ENCODE assay signal across 13 cellular contexts in the genomic region with DNA sequence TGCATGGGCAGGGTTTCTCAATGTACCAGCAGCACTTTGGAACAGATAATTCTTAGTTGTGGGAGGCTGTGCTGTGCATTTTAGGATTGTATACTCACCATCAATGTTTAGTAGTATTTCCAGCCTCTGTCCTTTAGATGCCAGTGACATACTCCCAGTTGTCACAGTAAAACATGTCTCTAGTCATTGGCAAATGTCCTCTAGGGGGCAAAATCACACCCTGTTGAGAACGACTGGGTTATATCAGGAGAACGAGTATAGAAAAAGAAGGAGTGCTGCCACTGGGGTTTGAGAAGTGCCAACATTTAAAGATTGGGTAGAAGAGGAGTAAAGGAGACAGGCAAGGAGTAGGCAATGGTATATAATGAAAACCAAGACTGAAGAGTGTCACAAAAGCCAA. TPM values are rescaled to one million over a fixed set of nuclear protein-coding genes. Genes with fewer than 3 reads are reported as not detected.
A peak's percentile ranks its signal among the peaks of the same experiment; 100 is the strongest.
DNase-seq lines count a peak whose midpoint lies in the region; ATAC-seq and TF ChIP-seq lines count a peak whose summit lies in the region.
"Had no signal": no experiment of that assay in that cellular context is flagged by ENCODE, and none has a peak within 500 bp of the region (broad histone marks: within the 10 kb centered on the region; RNA-seq: fewer than 3 reads in every experiment).

No MANE protein-coding gene starts in this region.

- no peaks in the 10 kb centered on the region for H3K79me2 ChIP-seq in osteoblast (ENCODE audit: insufficient read depth, low read length)

- no peak overlapping the region for H2AFZ ChIP-seq in osteoblast (ENCODE audit: low read length)

- peaks cover 2% of the 10 kb centered on the region; the same call in 1 of the 2 replicates for H3K36me3 Mint-ChIP-seq in WTC11
- H3K36me3 Mint-ChIP-seq: brain had no signal

- no peak overlapping the region for H3K4me2 ChIP-seq in osteoblast (ENCODE audit: insufficient read depth, low read length)

- H3K27me3 Mint-ChIP-seq in WTC11 (ENCODE audit: low read depth), result no peaks in the 10 kb centered on the region; the same call in 1 of the 2 replicates

- no peaks in the 10 kb centered on the region for H3K27me3 ChIP-seq in osteoblast (ENCODE audit: insufficient read depth, low read length)

- H3K4me3 ChIP-seq in osteoblast (ENCODE audit: insufficient read depth, low read length), result no peak overlapping the region

- peaks cover 23% of the 10 kb centered on the region for H3K4me1 Mint-ChIP-seq in WTC11

- no peak overlapping the region for H3K4me3 Mint-ChIP-seq in WTC11
- H3K4me3 Mint-ChIP-seq: brain had no signal

- no peak overlapping the region for H3K27ac ChIP-seq in osteoblast (ENCODE audit: low read depth, low read length)

- H3K9me3 Mint-ChIP-seq in WTC11, result peaks cover 8% of the 10 kb centered on the region

- no peaks in the 10 kb centered on the region for H3K36me3 ChIP-seq in osteoblast (ENCODE audit: insufficient read depth, low read length)

- peaks cover 6% of the 10 kb centered on the region for H3K4me1 ChIP-seq in osteoblast (ENCODE audit: insufficient read depth, low read length)

- POLR2A ChIA-PET in WTC11 (lab: Charles Lee), result no interaction called here

- ATAC-seq in WTC11 (peak; percentile 78), HG03439 (IDR thresholded peaks at IDR 0.05; ENCODE audit: unreplicated experiment) (no peak), HG02763 (IDR thresholded peaks at IDR 0.05; ENCODE audit: unreplicated experiment) (no peak)

- TF ChIP-seq CTCF in WTC11 (IDR thresholded peaks at IDR 0.05) (no peak), osteoblast (IDR thresholded peaks at IDR 0.05; ENCODE audit: extremely low read depth, low read depth, low read length) (peak; percentile 33)

- H3K9me3 ChIP-seq in osteoblast (ENCODE audit: low read depth, low read length), result no peaks in the 10 kb centered on the region

- H3K27ac Mint-ChIP-seq in WTC11, result no peak overlapping the region
- H3K27ac Mint-ChIP-seq: brain had no signal

- CTCF ChIA-PET in WTC11 (lab: Charles Lee), result interaction anchor here (1.7 to 1.8 kb wide), 2 partner anchors 53 to 92 kb away, joined by 3 to 7 read pairs; no protein-coding TSS in a partner anchor

- DNase-seq in DMS53 (lab: John Stamatoyannopoulos, UW) (peak; percentile 41), DMS53 treated with DMSO at 0.1 percent for 48 hours (lab: John Stamatoyannopoulos, UW; ENCODE audit: unreplicated experiment) (no peak), LHCN-M2 (ENCODE audit: low read depth) (peak; percentile 59), WTC11 (ENCODE audit: low spot score) (no peak), osteoblast (ENCODE audit: insufficient read length, low spot score, missing footprints) (no peak), NCI-H2107 (lab: John Stamatoyannopoulos, UW) (no peak)
- DNase-seq: activated CD4-positive, CD25-positive, alpha-beta regulatory T cell treated with anti-CD3 and anti-CD28 coated beads, Interleukin-2, amount 50 U/mL, for 72 hours; KG1; stimulated activated CD4-positive, alpha-beta T cell treated with anti-CD3 and anti-CD28 coated beads, Interleukin-4, amount 100 ng/mL, for 4 hours had no signal

- H4K20me1 ChIP-seq in osteoblast (ENCODE audit: insufficient read depth, low read length), result no peaks in the 10 kb centered on the region

TF ChIP-seq in WTC11, 78 proteins besides CTCF, POLR2A, EP300 and RAD21:
- TF ChIP-seq GABPB1 (CRISPR knock-in tag; IDR thresholded peaks at IDR 0.05), result no peak
- no peak for TF ChIP-seq NR2C2 (CRISPR knock-in tag; IDR thresholded peaks at IDR 0.05)
- no peak for TF ChIP-seq EMX1 (CRISPR knock-in tag; IDR thresholded peaks at IDR 0.05)
- TF ChIP-seq, protein P1, sequence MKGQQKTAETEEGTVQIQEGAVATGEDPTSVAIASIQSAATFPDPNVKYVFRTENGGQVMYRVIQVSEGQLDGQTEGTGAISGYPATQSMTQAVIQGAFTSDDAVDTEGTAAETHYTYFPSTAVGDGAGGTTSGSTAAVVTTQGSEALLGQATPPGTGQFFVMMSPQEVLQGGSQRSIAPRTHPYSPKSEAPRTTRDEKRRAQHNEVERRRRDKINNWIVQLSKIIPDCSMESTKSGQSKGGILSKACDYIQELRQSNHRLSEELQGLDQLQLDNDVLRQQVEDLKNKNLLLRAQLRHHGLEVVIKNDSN (CRISPR knock-in tag; IDR thresholded peaks at IDR 0.05), result no peak
- no peak for TF ChIP-seq ZNF532 (CRISPR knock-in tag; IDR thresholded peaks at IDR 0.05; ENCODE audit: borderline replicate concordance)
- TF ChIP-seq ZMAT4 (CRISPR knock-in tag; IDR thresholded peaks at IDR 0.05), result no peak
- TF ChIP-seq SOX15 (CRISPR knock-in tag; IDR thresholded peaks at IDR 0.05), result no peak
- no peak for TF ChIP-seq USF2 (CRISPR knock-in tag; IDR thresholded peaks at IDR 0.05)
- TF ChIP-seq ZNF138 (CRISPR knock-in tag; conservative IDR thresholded peaks at IDR 0.05), result no peak
- TF ChIP-seq RELA (CRISPR knock-in tag; IDR thresholded peaks at IDR 0.05; ENCODE audit: borderline replicate concordance), result no peak
- TF ChIP-seq, protein P2, sequence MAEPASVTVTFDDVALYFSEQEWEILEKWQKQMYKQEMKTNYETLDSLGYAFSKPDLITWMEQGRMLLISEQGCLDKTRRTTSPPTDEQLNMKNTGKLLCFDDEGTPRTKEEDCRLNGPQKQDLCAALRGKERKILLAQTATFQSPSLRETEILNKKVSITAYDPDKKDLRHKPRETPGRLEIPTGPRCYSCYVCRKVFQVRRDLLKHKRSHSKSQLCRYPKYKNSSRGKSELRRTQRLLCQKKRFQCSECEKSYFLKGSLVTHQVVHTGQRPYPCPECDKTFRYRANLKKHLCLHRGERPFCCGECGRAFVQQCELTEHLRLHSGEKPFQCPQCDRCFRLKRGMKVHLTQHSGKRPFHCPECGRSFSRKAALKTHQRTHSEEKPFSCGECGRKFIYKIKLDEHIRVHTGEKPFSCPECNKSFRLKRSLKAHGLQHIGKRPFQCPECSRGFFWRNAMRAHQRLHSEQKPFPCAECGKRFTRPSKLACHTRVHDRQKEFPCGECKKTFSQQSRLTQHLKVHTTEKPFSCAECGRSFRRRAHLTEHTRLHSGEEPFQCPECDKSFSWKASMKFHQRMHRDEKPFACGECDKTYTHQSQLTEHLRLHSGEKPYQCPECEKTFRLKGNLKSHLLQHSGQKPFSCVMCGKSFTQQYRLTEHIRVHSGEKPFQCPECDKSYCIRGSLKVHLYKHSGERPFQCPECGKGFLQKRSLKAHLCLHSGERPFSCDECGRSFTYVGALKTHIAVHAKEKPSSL (CRISPR knock-in tag; conservative IDR thresholded peaks at IDR 0.05), result no peak
- TF ChIP-seq, protein P3, sequence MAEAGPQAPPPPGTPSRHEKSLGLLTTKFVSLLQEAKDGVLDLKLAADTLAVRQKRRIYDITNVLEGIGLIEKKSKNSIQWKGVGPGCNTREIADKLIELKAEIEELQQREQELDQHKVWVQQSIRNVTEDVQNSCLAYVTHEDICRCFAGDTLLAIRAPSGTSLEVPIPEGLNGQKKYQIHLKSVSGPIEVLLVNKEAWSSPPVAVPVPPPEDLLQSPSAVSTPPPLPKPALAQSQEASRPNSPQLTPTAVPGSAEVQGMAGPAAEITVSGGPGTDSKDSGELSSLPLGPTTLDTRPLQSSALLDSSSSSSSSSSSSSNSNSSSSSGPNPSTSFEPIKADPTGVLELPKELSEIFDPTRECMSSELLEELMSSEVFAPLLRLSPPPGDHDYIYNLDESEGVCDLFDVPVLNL (CRISPR knock-in tag; IDR thresholded peaks at IDR 0.05; ENCODE audit: borderline replicate concordance, low read depth), result no peak
TF ChIP-seq in WTC11: peak in this region for 0.

RNA-seq across cellular contexts. Expression of gene SMIM36, which starts 37.9 kb away (rescaled TPM):
- total RNA-seq in LHCN-M2 (2014; rRNA removed) (not detected in 2 replicates), WTC11 (2021) (not detected in 3 replicates), osteoblast (not detected in 2 replicates)
- not detected for polyA plus RNA-seq in LHCN-M2 (2012)
- total RNA-seq: kidney epithelial cell had no signal

Comparison
In these comparisons a context has a peak if more than half of its experiments do, and no peak if none do; other contexts are left out.
1. DNase-seq: peak in DMS53 (single experiment) and LHCN-M2 (single experiment); none in DMS53 treated with DMSO at 0.1 percent for 48 hours (single experiment), WTC11 (single experiment), osteoblast (single experiment) and NCI-H2107 (single experiment).